14 cellular contexts compared by ENCODE assay signal in the genomic region with DNA sequence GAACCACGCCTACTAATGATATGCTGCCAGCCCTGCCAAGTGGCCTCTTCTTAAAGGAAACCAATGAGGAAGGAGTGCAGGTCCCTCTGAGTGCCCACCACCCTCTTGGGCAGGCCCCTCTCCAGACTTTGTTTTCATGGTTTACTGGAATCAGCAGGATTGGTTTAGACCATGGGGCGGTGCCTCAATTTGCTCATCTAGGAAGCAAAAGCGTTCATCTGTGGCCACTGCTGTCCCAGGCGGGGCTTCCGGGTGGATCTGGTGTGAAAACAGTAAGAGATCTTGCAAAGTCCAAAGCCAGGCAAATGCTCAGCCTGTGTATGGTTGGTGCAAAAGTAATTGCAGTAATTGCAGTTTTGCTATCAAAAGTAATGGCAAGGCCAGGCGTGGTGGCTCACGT.
DNase-seq lines count a peak whose midpoint lies in the region; ATAC-seq and TF ChIP-seq lines count a peak whose summit lies in the region.
"Had no signal": no experiment of that assay in that cellular context is flagged by ENCODE, and none has a peak within 500 bp of the region (broad histone marks: within the 10 kb centered on the region; RNA-seq: fewer than 3 reads in every experiment).

No MANE protein-coding gene starts in this region.

- intact Hi-C loops in upper lobe of right lung (cut with DNase I) = no loop called here

- no peaks in the 10 kb centered on the region for H3K9me3 Mint-ChIP-seq in activated naive CD4-positive, alpha-beta T cell treated with anti-CD3 and anti-CD28 coated beads, Interleukin-2, amount 10 ng/mL, durations not matched to agents 7 days and 5 days
- peaks cover 24% of the 10 kb centered on the region for H3K9me3 Mint-ChIP-seq in glutamatergic neuron (ENCODE audit: unreplicated experiment)
- no peaks in the 10 kb centered on the region for H3K9me3 Mint-ChIP-seq in osteocyte (ENCODE audit: unreplicated experiment)

- no peaks in the 10 kb centered on the region for H3K9me3 ChIP-seq in upper lobe of right lung
- H3K9me3 ChIP-seq: Caco-2 had no signal

- H3K27ac ChIP-seq in upper lobe of right lung = no peak overlapping the region

- peaks cover 9% of the 10 kb centered on the region for H3K4me1 ChIP-seq in upper lobe of right lung

- DNase-seq in activated naive CD4-positive, alpha-beta T cell treated with anti-CD3 and anti-CD28 coated beads, Interleukin-2, amount 10 ng/mL, durations not matched to agents 7 days and 5 days = peak; percentile 7
- DNase-seq in activated naive CD4-positive, alpha-beta T cell (lab: John Stamatoyannopoulos, UW) = no peak
- DNase-seq in glutamatergic neuron (peak; percentile 6), osteocyte (ENCODE audit: extremely low spot score, unreplicated experiment) (peak; percentile 72), upper lobe of right lung (peak; percentile 22), NCI-H1930 (lab: John Stamatoyannopoulos, UW) (no peak), NCI-H2196 treated with DMSO at 0.1 percent for 48 hours (lab: John Stamatoyannopoulos, UW; ENCODE audit: unreplicated experiment) (no peak)
- DNase-seq: AML-193, Kasumi-1, NCI-H2029, NCI-H2171 treated with DMSO at 0.1 percent for 48 hours, NCI-H510A, NCI-H82 had no signal

- peaks cover 18% of the 10 kb centered on the region for H3K27me3 Mint-ChIP-seq in activated naive CD4-positive, alpha-beta T cell treated with anti-CD3 and anti-CD28 coated beads, Interleukin-2, amount 10 ng/mL, durations not matched to agents 7 days and 5 days
- H3K27me3 Mint-ChIP-seq in glutamatergic neuron (ENCODE audit: unreplicated experiment) (peaks cover 26% of the 10 kb centered on the region), osteocyte (ENCODE audit: unreplicated experiment) (no peaks in the 10 kb centered on the region)

- H3K4me1 Mint-ChIP-seq in activated naive CD4-positive, alpha-beta T cell treated with anti-CD3 and anti-CD28 coated beads, Interleukin-2, amount 10 ng/mL, durations not matched to agents 7 days and 5 days = peaks cover 32% of the 10 kb centered on the region
- peaks cover 21% of the 10 kb centered on the region for H3K4me1 Mint-ChIP-seq in glutamatergic neuron (ENCODE audit: low read depth, unreplicated experiment)
- peaks cover 34% of the 10 kb centered on the region for H3K4me1 Mint-ChIP-seq in osteocyte (ENCODE audit: unreplicated experiment)

- ATAC-seq in upper lobe of right lung = no peak

- CTCF ChIA-PET in activated naive CD4-positive, alpha-beta T cell treated with anti-CD3 and anti-CD28 coated beads, Interleukin-2, amount 10 ng/mL, durations not matched to agents 7 days and 5 days (lab: Charles Lee) = no interaction called here

- no peak overlapping the region for H3K4me3 Mint-ChIP-seq in activated naive CD4-positive, alpha-beta T cell treated with anti-CD3 and anti-CD28 coated beads, Interleukin-2, amount 10 ng/mL, durations not matched to agents 7 days and 5 days
- H3K4me3 Mint-ChIP-seq in glutamatergic neuron (ENCODE audit: unreplicated experiment) (no peak overlapping the region), osteocyte (ENCODE audit: unreplicated experiment) (no peak overlapping the region)

- TF ChIP-seq CTCF in glutamatergic neuron (IDR thresholded peaks at IDR 0.05; ENCODE audit: partially characterized antibody, unreplicated experiment) = no peak
- TF ChIP-seq CTCF in osteocyte (IDR thresholded peaks at IDR 0.05) = no peak
- no peak for TF ChIP-seq CTCF in upper lobe of right lung (IDR thresholded peaks at IDR 0.05)

- no peaks in the 10 kb centered on the region for H3K36me3 ChIP-seq in upper lobe of right lung

- H3K4me3 ChIP-seq in upper lobe of right lung = no peak overlapping the region

- no peaks in the 10 kb centered on the region for H3K27me3 ChIP-seq in upper lobe of right lung

- no peaks in the 10 kb centered on the region for H3K36me3 Mint-ChIP-seq in activated naive CD4-positive, alpha-beta T cell treated with anti-CD3 and anti-CD28 coated beads, Interleukin-2, amount 10 ng/mL, durations not matched to agents 7 days and 5 days
- H3K36me3 Mint-ChIP-seq in glutamatergic neuron (ENCODE audit: unreplicated experiment) = peaks cover 9% of the 10 kb centered on the region
- no peaks in the 10 kb centered on the region for H3K36me3 Mint-ChIP-seq in osteocyte (ENCODE audit: unreplicated experiment)

- no peak overlapping the region for H3K27ac Mint-ChIP-seq in activated naive CD4-positive, alpha-beta T cell treated with anti-CD3 and anti-CD28 coated beads, Interleukin-2, amount 10 ng/mL, durations not matched to agents 7 days and 5 days
- H3K27ac Mint-ChIP-seq in glutamatergic neuron (ENCODE audit: unreplicated experiment) (no peak overlapping the region), osteocyte (ENCODE audit: unreplicated experiment) (no peak overlapping the region)

Comparison
In these comparisons a context has a peak if more than half of its experiments do, and no peak if none do; other contexts are left out.
1. DNase-seq: peak in activated naive CD4-positive, alpha-beta T cell treated with anti-CD3 and anti-CD28 coated beads, Interleukin-2, amount 10 ng/mL, durations not matched to agents 7 days and 5 days (single experiment), glutamatergic neuron (single experiment), osteocyte (single experiment) and upper lobe of right lung (single experiment); none in activated naive CD4-positive, alpha-beta T cell (0 of 4), NCI-H1930 (0 of 2) and NCI-H2196 treated with DMSO at 0.1 percent for 48 hours (single experiment).